Comparison of ENCODE assay signal across 33 cellular contexts in the genomic region with DNA sequence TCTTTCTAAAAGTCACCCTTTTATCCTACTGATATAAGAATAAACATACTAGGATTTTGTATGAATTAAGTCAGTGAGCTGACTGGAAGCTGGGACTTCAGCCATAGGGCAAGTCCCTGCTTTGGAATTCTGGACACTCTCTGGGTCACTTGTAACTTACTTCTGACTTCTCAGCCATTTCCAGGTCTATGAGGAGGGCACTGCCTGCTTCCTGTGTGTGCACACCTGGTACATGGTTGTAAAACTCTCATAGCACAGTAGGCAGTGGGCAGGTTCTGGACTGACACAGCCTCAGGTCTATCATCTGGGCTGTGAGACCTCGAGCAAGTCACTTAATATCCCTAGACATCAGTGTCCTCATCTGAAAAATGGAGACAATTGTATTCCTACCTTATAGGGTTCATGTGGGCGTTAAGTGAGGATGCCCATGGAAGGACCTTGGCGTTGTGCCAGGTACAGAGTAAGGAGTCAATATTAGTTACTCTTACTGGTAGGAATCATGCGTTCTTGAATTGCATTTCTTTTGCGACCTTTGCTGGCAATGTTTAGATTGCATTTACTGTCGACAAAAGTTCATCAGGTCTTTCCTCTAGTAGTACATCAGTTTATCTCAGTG. TPM values are rescaled to one million over a fixed set of nuclear protein-coding genes. Genes with fewer than 3 reads are reported as not detected.
"Had no signal": no experiment of that assay in that cellular context is flagged by ENCODE, and none has a peak within 500 bp of the region (broad histone marks: within the 10 kb centered on the region; RNA-seq: fewer than 3 reads in every experiment).

No MANE protein-coding gene starts in this region.

- H3K36me3 Mint-ChIP-seq: activated naive CD4-positive, alpha-beta T cell treated with anti-CD3 and anti-CD28 coated beads, Interleukin-2, amount 50 U/mL, for 24 hours; naive B cell had no signal

- H3K4me2 ChIP-seq: hepatocyte had no signal

- DNase-seq: activated CD4-positive, alpha-beta T cell treated with anti-CD3 and anti-CD28 coated beads for 1 hour; activated CD4-positive, alpha-beta T cell treated with anti-CD3 and anti-CD28 coated beads, Interleukin-2, amount 50 U/mL, for 1 hour; activated naive CD8-positive, alpha-beta T cell treated with anti-CD3 and anti-CD28 coated beads, Interleukin-2, amount 50 U/mL, for 24 hours; activated T-cell treated with anti-CD3 and anti-CD28 coated beads, Interleukin-2, amount 50 U/mL, for 4 hours; amygdala; dermis blood vessel endothelial cell; left cardiac atrium; mammary epithelial cell; nucleus accumbens; posterior cingulate gyrus; right cardiac atrium; spleen; stimulated activated CD4-positive, alpha-beta T cell treated with anti-CD3 and anti-CD28 coated beads, Interleukin-2, amount 100 ng/mL, for 48 hours; stimulated activated naive CD4-positive, alpha-beta T cell treated with Interleukin-2 at 50 U/mL for 16 hours; T-helper 17 cell; T1000 had no signal

- ATAC-seq: activated T-helper 17 cell treated with anti-CD3 and anti-CD28 coated beads, Interleukin-2, amount 50 U/mL, for 72 hours; gastroesophageal sphincter; left cardiac atrium; T-helper 17 cell had no signal

- H3K79me2 ChIP-seq: hepatocyte had no signal

- H3K4me1 ChIP-seq: breast epithelium, gastroesophageal sphincter had no signal

- H3K4me1 Mint-ChIP-seq: activated naive CD4-positive, alpha-beta T cell treated with anti-CD3 and anti-CD28 coated beads, Interleukin-2, amount 50 U/mL, for 24 hours; activated T-helper 17 cell treated with anti-CD3 and anti-CD28 coated beads, Interleukin-2, amount 50 U/mL, for 72 hours; central memory CD8-positive, alpha-beta T cell; T-helper 17 cell had no signal

- H3K27ac ChIP-seq: breast epithelium, gastroesophageal sphincter, hepatocyte, spleen, tibial nerve had no signal

- FAIRE-seq: colon, keratinocyte had no signal

- H3K4me3 ChIP-seq: breast epithelium, gastroesophageal sphincter, hepatocyte, spleen, tibial nerve had no signal

- H3K36me3 ChIP-seq: breast epithelium, gastroesophageal sphincter, spleen, tibial nerve had no signal

- H2AFZ ChIP-seq: hepatocyte had no signal

- H3K9me3 ChIP-seq: breast epithelium, gastroesophageal sphincter, spleen, tibial nerve had no signal

- H3K27ac Mint-ChIP-seq: activated CD8-positive, alpha-beta T cell treated with anti-CD3 and anti-CD28 coated beads for 36 hours; activated naive CD4-positive, alpha-beta T cell treated with anti-CD3 and anti-CD28 coated beads, Interleukin-2, amount 50 U/mL, for 24 hours; activated naive CD8-positive, alpha-beta T cell treated with anti-CD3 and anti-CD28 coated beads, Interleukin-2, amount 50 U/mL, for 24 hours; activated T-helper 17 cell treated with anti-CD3 and anti-CD28 coated beads, Interleukin-2, amount 50 U/mL, for 72 hours; effector memory CD8-positive, alpha-beta T cell; naive B cell; T-helper 17 cell had no signal

- H3K27me3 ChIP-seq: breast epithelium had no signal

- H3K4me3 Mint-ChIP-seq: activated CD8-positive, alpha-beta T cell treated with anti-CD3 and anti-CD28 coated beads for 36 hours; activated naive CD4-positive, alpha-beta T cell treated with anti-CD3 and anti-CD28 coated beads, Interleukin-2, amount 50 U/mL, for 24 hours; activated naive CD8-positive, alpha-beta T cell treated with anti-CD3 and anti-CD28 coated beads, Interleukin-2, amount 50 U/mL, for 24 hours; activated T-cell treated with anti-CD3 and anti-CD28 coated beads, Interleukin-2, amount 50 U/mL, for 4 hours; activated T-helper 17 cell treated with anti-CD3 and anti-CD28 coated beads, Interleukin-2, amount 50 U/mL, for 72 hours; central memory CD8-positive, alpha-beta T cell had no signal

- H3K9me3 Mint-ChIP-seq: activated CD8-positive, alpha-beta T cell treated with anti-CD3 and anti-CD28 coated beads for 36 hours; activated naive CD4-positive, alpha-beta T cell treated with anti-CD3 and anti-CD28 coated beads, Interleukin-2, amount 50 U/mL, for 24 hours; activated naive CD8-positive, alpha-beta T cell treated with anti-CD3 and anti-CD28 coated beads, Interleukin-2, amount 50 U/mL, for 24 hours; activated T-cell treated with anti-CD3 and anti-CD28 coated beads, Interleukin-2, amount 50 U/mL, for 4 hours; activated T-helper 17 cell treated with anti-CD3 and anti-CD28 coated beads, Interleukin-2, amount 50 U/mL, for 72 hours; central memory CD8-positive, alpha-beta T cell; effector memory CD8-positive, alpha-beta T cell; naive B cell had no signal

RNA-seq across cellular contexts. Expression of a gene that starts 7.9 kb away (rescaled TPM):
- total RNA-seq: activated CD8-positive, alpha-beta T cell treated with anti-CD3 and anti-CD28 coated beads for 36 hours; activated T-cell treated with anti-CD3 and anti-CD28 coated beads, Interleukin-2, amount 50 U/mL, for 4 hours; activated T-helper 17 cell treated with anti-CD3 and anti-CD28 coated beads, Interleukin-2, amount 50 U/mL, for 72 hours; breast epithelium; dermis blood vessel endothelial cell; fibroblast of lung; fibroblast of villous mesenchyme; gastroesophageal sphincter; hepatocyte; left cardiac atrium; liver; mammary epithelial cell; right cardiac atrium; spleen; T-helper 17 cell; temporal lobe; tibial nerve; ureter had no signal

RNA-seq across cellular contexts. Expression of a gene that starts 27.5 kb away (rescaled TPM):
- total RNA-seq: activated T-cell treated with anti-CD3 and anti-CD28 coated beads, Interleukin-2, amount 50 U/mL, for 4 hours; dermis blood vessel endothelial cell; fibroblast of villous mesenchyme; hepatocyte; left cardiac atrium; liver; right cardiac atrium; spleen; T-helper 17 cell; temporal lobe; tibial nerve had no signal
